ENCODE assay signal across 17 cellular contexts in the genomic region with DNA sequence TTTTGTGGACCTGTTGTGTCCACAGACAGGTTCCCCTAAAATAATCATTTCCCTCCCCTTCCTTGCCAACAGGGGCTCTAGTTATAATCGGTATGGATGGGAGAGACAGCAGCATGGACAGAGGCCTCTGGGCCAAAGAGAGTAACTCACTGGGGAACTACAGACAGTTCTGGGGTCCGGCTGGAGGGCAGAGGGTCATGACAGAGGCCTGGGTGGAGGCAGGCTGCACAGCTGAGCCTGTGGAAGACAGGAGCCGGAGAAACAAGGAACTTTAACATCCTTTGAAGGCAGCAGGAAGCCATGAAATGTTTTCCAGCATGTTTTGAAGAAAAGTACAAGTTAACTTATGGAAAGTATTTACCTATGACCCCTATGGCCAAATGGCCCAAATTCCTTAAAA.
DNase-seq lines count a peak whose midpoint lies in the region; ATAC-seq, FAIRE-seq and TF ChIP-seq lines count a peak whose summit lies in the region.
"Had no signal": no experiment of that assay in that cellular context is flagged by ENCODE, and none has a peak within 500 bp of the region (broad histone marks: within the 10 kb centered on the region; RNA-seq: fewer than 3 reads in every experiment).

No MANE protein-coding gene starts in this region.

- ATAC-seq in HepG2 (no peak), right lobe of liver (no peak), WTC11 (no peak), GM19035 (IDR thresholded peaks at IDR 0.05; ENCODE audit: unreplicated experiment) (no peak), GM18511 (IDR thresholded peaks at IDR 0.05; ENCODE audit: unreplicated experiment) (no peak)
- ATAC-seq: A549, GM12878, HCT116 had no signal

- TF ChIP-seq EP300 in HepG2 (IDR thresholded peaks at IDR 0.05; ENCODE audit: low read depth in 2 of 2, low read length in 2 of 2) (no peak), HepG2 (CRISPR knock-in tag; IDR thresholded peaks at IDR 0.05; ENCODE audit: borderline replicate concordance) (no peak)

- H3K9ac ChIP-seq in HepG2 (ENCODE audit: insufficient read depth, low read depth, low read length): no peak overlapping the region
- H3K9ac ChIP-seq: GM23248 had no signal

- H3K4me1 ChIP-seq in HepG2 (ENCODE audit: insufficient read depth, low read length): peaks cover 51% of the 10 kb centered on the region
- peaks cover 0 to 12% (median 0%) of the 10 kb centered on the region in 4 donors for H3K4me1 ChIP-seq in right lobe of liver
- H3K4me1 ChIP-seq: BE2C had no signal

- H3K27me3 ChIP-seq in HepG2 (ENCODE audit: control insufficient read depth in 1 of 2, insufficient read depth in 2 of 2, low read length in 2 of 2) (no peaks in the 10 kb centered on the region; a peak in 2 of 5 replicates), right lobe of liver (no peaks in the 10 kb centered on the region)
- H3K27me3 ChIP-seq: BE2C had no signal

- FAIRE-seq in HepG2 (lab: Jason Lieb, UNC): no peak
- FAIRE-seq: A549, GM12878, GM18507, H54 had no signal

- TF ChIP-seq CTCF in HepG2 (CRISPR knock-in tag; IDR thresholded peaks at IDR 0.05) (no peak), right lobe of liver (IDR thresholded peaks at IDR 0.05) (no peak), WTC11 (IDR thresholded peaks at IDR 0.05) (no peak)

- H3K36me3 ChIP-seq in HepG2 (replicated peaks in 1 of 2; ENCODE audit: control insufficient read depth in 1 of 2, insufficient read depth in 2 of 2, low read length in 2 of 2) (no peaks in the 10 kb centered on the region), right lobe of liver (no peaks in the 10 kb centered on the region)
- H3K36me3 ChIP-seq: BE2C had no signal

- H3K4me2 ChIP-seq in HepG2 (ENCODE audit: low read depth, low read length): peak overlapping the region; percentile 66
- H3K4me2 ChIP-seq: A549 had no signal

- no TSS peak for BruUV-seq in HepG2 (replicated peaks; lab: Mats Ljungman, UMichigan)

- no peaks in the 10 kb centered on the region for H3K36me3 Mint-ChIP-seq in WTC11

- DNase-seq in HepG2 (ENCODE audit: low spot score) (no peak), right lobe of liver (no peak), WTC11 (ENCODE audit: low spot score) (no peak), posterior vena cava (ENCODE audit: low spot score) (peak; percentile 58)
- DNase-seq: BE2C; CD4-positive, alpha-beta memory T cell; DMS79; GM23248 had no signal

- no peak for TF ChIP-seq POLR2A in HepG2 (IDR thresholded peaks at IDR 0.05; ENCODE audit: insufficient read depth in 1 of 2, low read depth in 2 of 2, low read length in 2 of 2)
- TF ChIP-seq POLR2A in right lobe of liver (IDR thresholded peaks at IDR 0.05): no peak

- no peak overlapping the region for H3K27ac ChIP-seq in HepG2 (ENCODE audit: extremely low read length, insufficient read depth, low read length)
- H3K27ac ChIP-seq in right lobe of liver: no peak overlapping the region
- H3K27ac ChIP-seq: A549, C4-2B, GM23248, HL-60 had no signal

- no peaks in the 10 kb centered on the region for H3K79me2 ChIP-seq in HepG2 (ENCODE audit: insufficient read depth, low read length)

- peak overlapping the region; percentile 6 for H3K27ac Mint-ChIP-seq in WTC11
- H3K27ac Mint-ChIP-seq: CD4-positive, alpha-beta memory T cell had no signal

- H2AFZ ChIP-seq in HepG2 (ENCODE audit: low read length): no peak overlapping the region
- H2AFZ ChIP-seq: GM23248 had no signal

- peaks cover 18% of the 10 kb centered on the region for H3K4me1 Mint-ChIP-seq in WTC11

- H3K27me3 Mint-ChIP-seq in WTC11 (ENCODE audit: low read depth): no peaks in the 10 kb centered on the region
- H3K27me3 Mint-ChIP-seq: CD4-positive, alpha-beta memory T cell had no signal

- no peaks in the 10 kb centered on the region for H3K9me3 Mint-ChIP-seq in WTC11

- intact Hi-C loops in HepG2 (cut with micrococcal nuclease; ENCODE audit: unreplicated experiment): loop anchor here (5.0 to 10.0 kb wide), 4 partner anchors 77 to 457 kb away; a partner anchor contains a TSS
- intact Hi-C loops in right lobe of liver (cut with DNase I): loop anchor here in 1 of 2 donors (5.0 to 10.0 kb wide), 2 partner anchors 387 to 455 kb away; no protein-coding TSS in a partner anchor
- intact Hi-C loops in posterior vena cava (cut with DNase I): loop anchor here (10.0 kb wide), 4 partner anchors 105 to 455 kb away; a partner anchor contains a TSS

- 58% methylated on average over 3 of the region's 3 CpGs for WGBS in HepG2 (ENCODE audit: low lambda C conversion rate)
- 49% methylated on average over 3 of the region's 3 CpGs for WGBS in right lobe of liver (ENCODE audit: insufficient coverage, low coverage, low lambda C conversion rate, missing lambda C conversion rate)

- H4K20me1 ChIP-seq in HepG2 (ENCODE audit: insufficient read depth, low read length): no peaks in the 10 kb centered on the region

- H3K4me3 ChIP-seq in HepG2 (replicated peaks in 1 of 3; ENCODE audit: insufficient read depth in 1 of 3, low read depth in 2 of 3, low read length in 3 of 3) (peak overlapping the region in 1 of 3 experiments; percentile 64; a peak in 2 of 6 replicates), right lobe of liver (no peak overlapping the region)
- H3K4me3 ChIP-seq: A549, GM12878, GM23248 had no signal

- in situ Hi-C loops in HepG2 (cut with HindIII; ENCODE audit: extremely low pct_ligation_motif_present, low pct_unique_long_range_greater_than_20kb): loop anchor here (5.0 to 25.0 kb wide), 3 partner anchors 382 to 697 kb away; no protein-coding TSS in a partner anchor

- H3K9me3 ChIP-seq in HepG2 (ENCODE audit: low read length) (no peaks in the 10 kb centered on the region), right lobe of liver (no peaks in the 10 kb centered on the region)
- H3K9me3 ChIP-seq: A549, BE2C had no signal

- CTCF ChIA-PET in HepG2 (lab: Yijun Ruan, JAX; ENCODE audit: low intra/inter-chr PET ratio, low total read pairs) (no interaction called here), WTC11 (lab: Charles Lee) (no interaction called here)

- POLR2A ChIA-PET in HepG2 (lab: Yijun Ruan, JAX) (interaction anchor here (1.2 kb wide), 1 partner anchor 19 kb away, joined by 3 read pairs; no protein-coding TSS in a partner anchor), WTC11 (lab: Charles Lee) (no interaction called here)

- no peak for TF ChIP-seq RAD21 in HepG2 (CRISPR knock-in tag; IDR thresholded peaks at IDR 0.05)

- H3K4me3 Mint-ChIP-seq in WTC11: no peak overlapping the region
- H3K4me3 Mint-ChIP-seq: CD4-positive, alpha-beta memory T cell had no signal

TF ChIP-seq in HepG2, 621 proteins besides CTCF, POLR2A, EP300 and RAD21 (continues in another document):
- TF ChIP-seq AKAP8 (CRISPR knock-in tag; IDR thresholded peaks at IDR 0.05) (no peak), ZNF614 (CRISPR knock-in tag; IDR thresholded peaks at IDR 0.05; ENCODE audit: borderline replicate concordance) (no peak), ZNF746 (CRISPR knock-in tag; IDR thresholded peaks at IDR 0.05) (no peak), ZNF841 (CRISPR knock-in tag; IDR thresholded peaks at IDR 0.05; ENCODE audit: borderline replicate concordance) (no peak), HCFC1 (IDR thresholded peaks at IDR 0.05; ENCODE audit: low read depth, low read length) (no peak)
- TF ChIP-seq, protein P1, sequence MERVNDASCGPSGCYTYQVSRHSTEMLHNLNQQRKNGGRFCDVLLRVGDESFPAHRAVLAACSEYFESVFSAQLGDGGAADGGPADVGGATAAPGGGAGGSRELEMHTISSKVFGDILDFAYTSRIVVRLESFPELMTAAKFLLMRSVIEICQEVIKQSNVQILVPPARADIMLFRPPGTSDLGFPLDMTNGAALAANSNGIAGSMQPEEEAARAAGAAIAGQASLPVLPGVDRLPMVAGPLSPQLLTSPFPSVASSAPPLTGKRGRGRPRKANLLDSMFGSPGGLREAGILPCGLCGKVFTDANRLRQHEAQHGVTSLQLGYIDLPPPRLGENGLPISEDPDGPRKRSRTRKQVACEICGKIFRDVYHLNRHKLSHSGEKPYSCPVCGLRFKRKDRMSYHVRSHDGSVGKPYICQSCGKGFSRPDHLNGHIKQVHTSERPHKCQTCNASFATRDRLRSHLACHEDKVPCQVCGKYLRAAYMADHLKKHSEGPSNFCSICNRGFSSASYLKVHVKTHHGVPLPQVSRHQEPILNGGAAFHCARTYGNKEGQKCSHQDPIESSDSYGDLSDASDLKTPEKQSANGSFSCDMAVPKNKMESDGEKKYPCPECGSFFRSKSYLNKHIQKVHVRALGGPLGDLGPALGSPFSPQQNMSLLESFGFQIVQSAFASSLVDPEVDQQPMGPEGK (CRISPR knock-in tag; IDR thresholded peaks at IDR 0.05): no peak
- TF ChIP-seq, protein P2, sequence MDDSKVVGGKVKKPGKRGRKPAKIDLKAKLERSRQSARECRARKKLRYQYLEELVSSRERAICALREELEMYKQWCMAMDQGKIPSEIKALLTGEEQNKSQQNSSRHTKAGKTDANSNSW (CRISPR knock-in tag; IDR thresholded peaks at IDR 0.05; ENCODE audit: borderline replicate concordance): no peak

TF ChIP-seq in WTC11, 78 proteins besides CTCF, POLR2A, EP300 and RAD21 (continues in another document):
- TF ChIP-seq, protein P3, sequence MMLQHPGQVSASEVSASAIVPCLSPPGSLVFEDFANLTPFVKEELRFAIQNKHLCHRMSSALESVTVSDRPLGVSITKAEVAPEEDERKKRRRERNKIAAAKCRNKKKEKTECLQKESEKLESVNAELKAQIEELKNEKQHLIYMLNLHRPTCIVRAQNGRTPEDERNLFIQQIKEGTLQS (CRISPR knock-in tag; conservative IDR thresholded peaks at IDR 0.05): no peak
- TF ChIP-seq, protein P4, sequence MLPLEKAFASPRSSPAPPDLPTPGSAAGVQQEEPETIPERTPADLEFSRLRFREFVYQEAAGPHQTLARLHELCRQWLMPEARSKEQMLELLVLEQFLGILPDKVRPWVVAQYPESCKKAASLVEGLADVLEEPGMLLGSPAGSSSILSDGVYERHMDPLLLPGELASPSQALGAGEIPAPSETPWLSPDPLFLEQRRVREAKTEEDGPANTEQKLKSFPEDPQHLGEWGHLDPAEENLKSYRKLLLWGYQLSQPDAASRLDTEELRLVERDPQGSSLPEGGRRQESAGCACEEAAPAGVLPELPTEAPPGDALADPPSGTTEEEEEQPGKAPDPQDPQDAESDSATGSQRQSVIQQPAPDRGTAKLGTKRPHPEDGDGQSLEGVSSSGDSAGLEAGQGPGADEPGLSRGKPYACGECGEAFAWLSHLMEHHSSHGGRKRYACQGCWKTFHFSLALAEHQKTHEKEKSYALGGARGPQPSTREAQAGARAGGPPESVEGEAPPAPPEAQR (CRISPR knock-in tag; IDR thresholded peaks at IDR 0.05): no peak
- TF ChIP-seq ETV6 (CRISPR knock-in tag; IDR thresholded peaks at IDR 0.05): no peak
- no peak for TF ChIP-seq MXD4 (CRISPR knock-in tag; IDR thresholded peaks at IDR 0.05; ENCODE audit: borderline replicate concordance)
- TF ChIP-seq, protein P5, sequence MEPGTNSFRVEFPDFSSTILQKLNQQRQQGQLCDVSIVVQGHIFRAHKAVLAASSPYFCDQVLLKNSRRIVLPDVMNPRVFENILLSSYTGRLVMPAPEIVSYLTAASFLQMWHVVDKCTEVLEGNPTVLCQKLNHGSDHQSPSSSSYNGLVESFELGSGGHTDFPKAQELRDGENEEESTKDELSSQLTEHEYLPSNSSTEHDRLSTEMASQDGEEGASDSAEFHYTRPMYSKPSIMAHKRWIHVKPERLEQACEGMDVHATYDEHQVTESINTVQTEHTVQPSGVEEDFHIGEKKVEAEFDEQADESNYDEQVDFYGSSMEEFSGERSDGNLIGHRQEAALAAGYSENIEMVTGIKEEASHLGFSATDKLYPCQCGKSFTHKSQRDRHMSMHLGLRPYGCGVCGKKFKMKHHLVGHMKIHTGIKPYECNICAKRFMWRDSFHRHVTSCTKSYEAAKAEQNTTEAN (CRISPR knock-in tag; IDR thresholded peaks at IDR 0.05): no peak
